In the genomic region with DNA sequence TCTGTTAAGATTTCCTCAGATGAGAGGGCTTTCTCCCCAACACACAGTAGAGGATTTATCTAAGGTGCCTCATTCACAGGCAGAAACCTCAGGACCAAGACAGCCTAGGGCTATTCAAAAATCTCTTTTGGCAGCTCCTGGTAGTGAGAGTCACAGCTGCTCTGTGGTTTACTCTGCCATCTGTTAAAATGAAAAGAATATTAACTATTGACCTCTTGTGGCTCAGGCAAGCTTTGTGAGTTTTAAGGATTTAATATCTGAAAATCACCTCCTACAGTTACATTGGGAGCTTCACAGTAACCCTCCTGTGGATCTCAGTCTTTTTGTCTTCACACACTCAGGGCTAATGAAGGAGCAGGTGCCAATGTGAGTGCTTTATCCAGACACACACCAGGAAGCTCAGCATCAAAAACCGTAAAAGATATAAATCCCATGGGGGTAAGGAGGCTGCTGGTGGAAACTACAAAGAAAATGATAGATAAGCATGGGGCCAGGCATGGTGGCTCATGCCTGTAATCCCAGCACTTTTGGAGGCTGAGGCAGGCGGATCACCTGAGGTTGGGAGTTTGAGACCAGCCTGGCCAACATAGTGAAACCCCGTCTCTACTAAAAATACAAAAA, we compare ENCODE assay signal across 12 cellular contexts. TPM values are rescaled to one million over a fixed set of nuclear protein-coding genes. Genes with fewer than 3 reads are reported as not detected.
DNase-seq lines count a peak whose midpoint lies in the region; ATAC-seq, FAIRE-seq and TF ChIP-seq lines count a peak whose summit lies in the region.
"Had no signal": no experiment of that assay in that cellular context is flagged by ENCODE, and none has a peak within 500 bp of the region (broad histone marks: within the 10 kb centered on the region; RNA-seq: fewer than 3 reads in every experiment).

No MANE protein-coding gene starts in this region.

- H3K9me3 ChIP-seq in DOHH2 (ENCODE audit: control insufficient read depth, insufficient read depth, low read length) (peaks cover 2% of the 10 kb centered on the region; the same call in 1 of the 2 replicates), tibial nerve (no peaks in the 10 kb centered on the region)

- peak overlapping the region; percentile 23 for H3K4me2 ChIP-seq in DOHH2 (ENCODE audit: low read length)

- H3K4me1 ChIP-seq in DOHH2 (ENCODE audit: control insufficient read depth, low read length) = peaks cover 53% of the 10 kb centered on the region
- H3K4me1 ChIP-seq in tibial nerve = no peaks in the 10 kb centered on the region

- DNase-seq in NCI-H2171 treated with DMSO at 0.1 percent for 48 hours (lab: John Stamatoyannopoulos, UW) (peak; percentile 82), urothelium cell line (ENCODE audit: low spot score) (no peak), tibial nerve (ENCODE audit: low spot score in 2 of 2) (no peak)
- no peak for DNase-seq in activated CD4-positive, alpha-beta T cell treated with anti-CD3 and anti-CD28 coated beads for 4 hours
- no peak for DNase-seq in effector CD8-positive, alpha-beta T cell (lab: John Stamatoyannopoulos, UW)
- DNase-seq: left cardiac atrium had no signal

- no peaks in the 10 kb centered on the region for H3K79me2 ChIP-seq in DOHH2 (ENCODE audit: control insufficient read depth, low read length)

- TF ChIP-seq POLR2A in tibial nerve (IDR thresholded peaks at IDR 0.05) = no peak

- no peak for TF ChIP-seq EP300 in tibial nerve (IDR thresholded peaks at IDR 0.05)

- no peak for FAIRE-seq in urothelium cell line (lab: Jason Lieb, UNC)

- H3K27me3 ChIP-seq in DOHH2 (ENCODE audit: control insufficient read depth, low read length) (no peaks in the 10 kb centered on the region), tibial nerve (no peaks in the 10 kb centered on the region)

- H3K4me3 ChIP-seq in DOHH2 (ENCODE audit: low read length) (no peak overlapping the region), tibial nerve (no peak overlapping the region)

- no peak for TF ChIP-seq CTCF in DOHH2 (IDR thresholded peaks at IDR 0.05; ENCODE audit: low read depth, low read length, poor library complexity, severe bottlenecking)
- no peak for TF ChIP-seq CTCF in tibial nerve (IDR thresholded peaks at IDR 0.05)

- H3K36me3 ChIP-seq in DOHH2 (ENCODE audit: control insufficient read depth, low read length) = peaks cover 16% of the 10 kb centered on the region
- H3K36me3 ChIP-seq in tibial nerve = no peaks in the 10 kb centered on the region

- H3F3A ChIP-seq in DOHH2 (ENCODE audit: control insufficient read depth, insufficient read depth) = no peaks in the 10 kb centered on the region

- H3K27ac ChIP-seq in DOHH2 (ENCODE audit: low read depth, low read length) (no peak overlapping the region), tibial nerve (no peak overlapping the region)
- H3K27ac ChIP-seq: HL-60 had no signal

- ATAC-seq in GM21367 (IDR thresholded peaks at IDR 0.05; ENCODE audit: unreplicated experiment) (peak; percentile 93), HG03139 (IDR thresholded peaks at IDR 0.05; ENCODE audit: unreplicated experiment) (peak; percentile 91)
- ATAC-seq: left cardiac atrium, Panc1 had no signal

- 68 to 76% methylated on average over 3 of the region's 3 CpGs for WGBS in tibial nerve, 2 donors

- H3K9me2 ChIP-seq in DOHH2 (replicated peaks; ENCODE audit: control insufficient read depth, low read length) = no peaks in the 10 kb centered on the region

- no peaks in the 10 kb centered on the region for H4K20me1 ChIP-seq in DOHH2 (ENCODE audit: control insufficient read depth, insufficient read depth, low read depth, low read length)

RNA-seq across cellular contexts. Expression of a gene that starts 29.7 kb away (rescaled TPM):
- not detected for total RNA-seq in tibial nerve
- total RNA-seq: left cardiac atrium, temporal lobe had no signal
